In genomic region chr1:202064889-202065332, GRCh38 we compare ENCODE assay signal across 4 cellular contexts. TPM values are rescaled to one million over a fixed set of nuclear protein-coding genes. Genes with fewer than 3 reads are reported as not detected.
"Had no signal": no experiment of that assay in that cellular context is flagged by ENCODE, and none has a peak within 500 bp of the region (broad histone marks: within the 10 kb centered on the region; RNA-seq: fewer than 3 reads in every experiment).

No MANE protein-coding gene starts in this region.

RNA-seq across cellular contexts. Expression of gene ELF3, which starts 54.5 kb away (rescaled TPM):
- total RNA-seq: myocyte had no signal

RNA-seq across cellular contexts. Expression of gene GPR37L1, which starts 57.8 kb away (rescaled TPM):
- total RNA-seq: dermis microvascular lymphatic vessel endothelial cell, mesenteric fat pad, myocyte had no signal
- polyA plus RNA-seq: keratinocyte had no signal
